ENCODE assay signal across 12 cellular contexts in the genomic region with DNA sequence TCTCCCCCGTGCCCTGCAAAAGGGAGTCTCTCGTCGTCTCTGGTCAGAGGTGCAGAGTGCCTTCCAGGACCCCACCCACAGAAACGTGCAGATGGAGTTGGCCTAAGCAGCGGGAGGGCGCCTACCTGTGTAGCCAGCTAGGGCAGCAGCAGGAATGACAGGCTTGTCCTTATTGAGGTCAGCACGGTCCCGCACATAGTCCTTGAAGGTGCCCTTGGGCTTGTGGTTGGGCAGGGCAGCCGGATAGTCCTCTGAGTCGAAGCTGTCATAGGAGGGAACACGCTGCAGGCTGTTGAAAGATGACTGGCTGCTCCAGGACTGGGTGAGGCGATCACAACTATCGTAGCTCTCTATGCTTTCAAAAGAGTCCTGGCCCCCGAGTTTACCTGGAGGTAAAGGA.
DNase-seq lines count a peak whose midpoint lies in the region; ATAC-seq, FAIRE-seq and TF ChIP-seq lines count a peak whose summit lies in the region.
"Had no signal": no experiment of that assay in that cellular context is flagged by ENCODE, and none has a peak within 500 bp of the region (broad histone marks: within the 10 kb centered on the region; RNA-seq: fewer than 3 reads in every experiment).

No MANE protein-coding gene starts in this region.

- no peak overlapping the region for H3K9ac ChIP-seq in astrocyte (ENCODE audit: low read length)

- H3K36me3 Mint-ChIP-seq in activated T-cell treated with anti-CD3 and anti-CD28 coated beads, Interleukin-2, amount 50 U/mL, for 24 hours (ENCODE audit: low read depth) = peaks cover 99% of the 10 kb centered on the region
- H3K36me3 Mint-ChIP-seq in astrocyte (ENCODE audit: low read depth, unreplicated experiment) = peaks cover 39% of the 10 kb centered on the region
- H3K36me3 Mint-ChIP-seq in naive B cell = peaks cover 86 to 87% of the 10 kb centered on the region in 2 donors

- no peaks in the 10 kb centered on the region for H3K9me3 Mint-ChIP-seq in activated T-cell treated with anti-CD3 and anti-CD28 coated beads, Interleukin-2, amount 50 U/mL, for 24 hours
- H3K9me3 Mint-ChIP-seq in astrocyte (ENCODE audit: unreplicated experiment) (no peaks in the 10 kb centered on the region), naive B cell (peaks cover 0 to 9% (median 3%) of the 10 kb centered on the region in 7 donors)

- no peak overlapping the region for H3K4me3 ChIP-seq in astrocyte (ENCODE audit: insufficient read depth, low read depth, low read length)
- H3K4me3 ChIP-seq in tibial artery = no peak overlapping the region

- H3K27ac ChIP-seq in astrocyte (ENCODE audit: low read depth, low read length) (no peak overlapping the region), tibial artery (peak overlapping the region; percentile 65 to 67)
- H3K27ac ChIP-seq: VCaP had no signal

- DNase-seq in activated T-cell treated with anti-CD3 and anti-CD28 coated beads, Interleukin-2, amount 50 U/mL, for 24 hours = no peak
- DNase-seq in activated T-cell treated with anti-CD3 and anti-CD28 coated beads for 4 hours (no peak), astrocyte (ENCODE audit: low read depth) (no peak), naive B cell (no peak), tibial artery (no peak), inferior parietal cortex (ENCODE audit: extremely low spot score) (no peak)
- DNase-seq: NCI-H146, trophoblast cell had no signal

- H3K9me3 ChIP-seq in astrocyte (ENCODE audit: insufficient read depth, low read depth, low read length) (no peaks in the 10 kb centered on the region), tibial artery (no peaks in the 10 kb centered on the region)

- intact Hi-C loops in tibial artery (cut with DNase I; ENCODE audit: low total_unique reads) = no loop called here

- peaks cover 28% of the 10 kb centered on the region for H4K20me1 ChIP-seq in astrocyte (ENCODE audit: insufficient read depth, low read length)

- H3K27ac Mint-ChIP-seq in activated T-cell treated with anti-CD3 and anti-CD28 coated beads, Interleukin-2, amount 50 U/mL, for 24 hours = peak overlapping the region; percentile 95
- H3K27ac Mint-ChIP-seq in astrocyte (ENCODE audit: unreplicated experiment) (peak overlapping the region; percentile 73), naive B cell (peak overlapping the region; percentile 56 to 97 (median 93))

- no peaks in the 10 kb centered on the region for H3K27me3 Mint-ChIP-seq in activated T-cell treated with anti-CD3 and anti-CD28 coated beads, Interleukin-2, amount 50 U/mL, for 24 hours
- no peaks in the 10 kb centered on the region for H3K27me3 Mint-ChIP-seq in astrocyte (ENCODE audit: low read depth, unreplicated experiment)
- H3K27me3 Mint-ChIP-seq in naive B cell = no peaks in the 10 kb centered on the region

- H3K27me3 ChIP-seq in astrocyte (ENCODE audit: insufficient read depth, low read length) (no peaks in the 10 kb centered on the region), tibial artery (no peaks in the 10 kb centered on the region)

- peaks cover 88% of the 10 kb centered on the region for H3K79me2 ChIP-seq in astrocyte (ENCODE audit: insufficient read depth, low read length)

- peaks cover 99% of the 10 kb centered on the region for H3K4me1 Mint-ChIP-seq in activated T-cell treated with anti-CD3 and anti-CD28 coated beads, Interleukin-2, amount 50 U/mL, for 24 hours (ENCODE audit: low read depth)
- peaks cover 49% of the 10 kb centered on the region for H3K4me1 Mint-ChIP-seq in astrocyte (ENCODE audit: low read depth, unreplicated experiment)
- peaks cover 89 to 99% (median 90%) of the 10 kb centered on the region in 3 donors for H3K4me1 Mint-ChIP-seq in naive B cell

- H3K4me1 ChIP-seq in astrocyte (ENCODE audit: insufficient read depth, low read length) (peaks cover 9% of the 10 kb centered on the region), tibial artery (peaks cover 0 to 60% (median 28%) of the 10 kb centered on the region in 4 donors)

- H3K36me3 ChIP-seq in astrocyte (ENCODE audit: insufficient read depth, low read length) (peaks cover 54% of the 10 kb centered on the region), tibial artery (peaks cover 23 to 54% (median 32%) of the 10 kb centered on the region in 3 donors)

- FAIRE-seq in astrocyte (lab: Jason Lieb, UNC) = no peak
- FAIRE-seq: bronchial epithelial cell had no signal

- no peak overlapping the region for H3K4me2 ChIP-seq in astrocyte (ENCODE audit: low read length)

- TF ChIP-seq CTCF in astrocyte (IDR thresholded peaks at IDR 0.05; ENCODE audit: insufficient read depth, low read depth, low read length) (no peak), tibial artery (IDR thresholded peaks at IDR 0.05) (no peak)

- H3K4me3 Mint-ChIP-seq in activated T-cell treated with anti-CD3 and anti-CD28 coated beads, Interleukin-2, amount 50 U/mL, for 24 hours = peak overlapping the region; percentile 79
- H3K4me3 Mint-ChIP-seq in astrocyte (ENCODE audit: unreplicated experiment) = no peak overlapping the region
- peak overlapping the region in 7 of 8 donors; percentile 5 to 84 (median 67) for H3K4me3 Mint-ChIP-seq in naive B cell

- ATAC-seq in naive B cell (ENCODE audit: low read depth in 2 of 2) (no peak), HG02610 (IDR thresholded peaks at IDR 0.05; ENCODE audit: unreplicated experiment) (no peak), HG03095 (IDR thresholded peaks at IDR 0.05; ENCODE audit: unreplicated experiment) (no peak)

- H2AFZ ChIP-seq in astrocyte (ENCODE audit: low read depth, low read length) = no peak overlapping the region
